In genomic region chr6:106511274-106512047, GRCh38 we compare ENCODE assay signal across 8 cellular contexts.
A peak's percentile ranks its signal among the peaks of the same experiment; 100 is the strongest.
DNase-seq lines count a peak whose midpoint lies in the region; ATAC-seq and TF ChIP-seq lines count a peak whose summit lies in the region.

No MANE protein-coding gene starts in this region.

- peak overlapping the region in 1 of 2 donors; percentile 69 for H3K27ac ChIP-seq in ovary

- intact Hi-C loops in ovary (cut with DNase I), result no loop called here

- no peaks in the 10 kb centered on the region for H3K9me3 ChIP-seq in ovary

- H3K4me1 Mint-ChIP-seq in activated T-helper 17 cell treated with anti-CD3 and anti-CD28 coated beads, Interleukin-2, amount 50 U/mL, for 72 hours, result peaks cover 20% of the 10 kb centered on the region

- 0 to 1% (median 1%) methylated on average over 29 of the region's 29 CpGs for WGBS in ovary, 3 donors

- TF ChIP-seq EP300 in ovary (IDR thresholded peaks at IDR 0.05), result no peak

- H3K4me3 ChIP-seq in ovary, result peak overlapping the region; percentile 81

- no peak for TF ChIP-seq CTCF in ovary (IDR thresholded peaks at IDR 0.05)

- H3K36me3 ChIP-seq in ovary, result no peaks in the 10 kb centered on the region

- DNase-seq in NCI-H146 (lab: John Stamatoyannopoulos, UW) (peak; percentile 32), NCI-H146 treated with DMSO at 0.1 percent for 48 hours (lab: John Stamatoyannopoulos, UW; ENCODE audit: unreplicated experiment) (no peak), LHCN-M2 (ENCODE audit: low read depth) (peak; percentile 75), glomerular visceral epithelial cell (ENCODE audit: extremely low spot score) (peak; percentile 73), ovary (peak in 4 of 5 donors; percentile 22 to 53 (median 35)), NCI-H1694 treated with DMSO at 0.1 percent for 48 hours (lab: John Stamatoyannopoulos, UW) (no peak), NCI-H2107 (lab: John Stamatoyannopoulos, UW) (no peak)

- peak; percentile 28 for ATAC-seq in activated T-helper 17 cell treated with anti-CD3 and anti-CD28 coated beads, Interleukin-2, amount 50 U/mL, for 72 hours (replicated peaks)

- H3K9me3 Mint-ChIP-seq in activated T-helper 17 cell treated with anti-CD3 and anti-CD28 coated beads, Interleukin-2, amount 50 U/mL, for 72 hours, result no peaks in the 10 kb centered on the region

- peak overlapping the region; percentile 84 for H3K4me3 Mint-ChIP-seq in activated T-helper 17 cell treated with anti-CD3 and anti-CD28 coated beads, Interleukin-2, amount 50 U/mL, for 72 hours

- H3K27me3 Mint-ChIP-seq in activated T-helper 17 cell treated with anti-CD3 and anti-CD28 coated beads, Interleukin-2, amount 50 U/mL, for 72 hours, result no peaks in the 10 kb centered on the region

- TF ChIP-seq POLR2A in ovary (IDR thresholded peaks at IDR 0.05), result no peak

- peak overlapping the region; percentile 90 for H3K27ac Mint-ChIP-seq in activated T-helper 17 cell treated with anti-CD3 and anti-CD28 coated beads, Interleukin-2, amount 50 U/mL, for 72 hours

- H3K36me3 Mint-ChIP-seq in activated T-helper 17 cell treated with anti-CD3 and anti-CD28 coated beads, Interleukin-2, amount 50 U/mL, for 72 hours (ENCODE audit: low read depth), result peaks cover 26% of the 10 kb centered on the region

- no peaks in the 10 kb centered on the region for H3K4me1 ChIP-seq in ovary (ENCODE audit: insufficient read depth)

- H3K27me3 ChIP-seq in ovary, result no peaks in the 10 kb centered on the region

Comparison
In these comparisons a context has a peak if more than half of its experiments do, and no peak if none do; other contexts are left out.
1. DNase-seq: peak in NCI-H146 (single experiment), LHCN-M2 (single experiment), glomerular visceral epithelial cell (single experiment) and ovary (4 of 5); none in NCI-H146 treated with DMSO at 0.1 percent for 48 hours (single experiment), NCI-H1694 treated with DMSO at 0.1 percent for 48 hours (single experiment) and NCI-H2107 (single experiment).